ENCODE assay signal across 8 cellular contexts in genomic region chr6:13487122-13488014, GRCh38. TPM values are rescaled to one million over a fixed set of nuclear protein-coding genes. Genes with fewer than 3 reads are reported as not detected.
A peak's percentile ranks its signal among the peaks of the same experiment; 100 is the strongest.
DNase-seq lines count a peak whose midpoint lies in the region; ATAC-seq and TF ChIP-seq lines count a peak whose summit lies in the region.

TSS of gene GFOD1 (minus strand) at chr6:13487600. CDS start at chr6:13486890, 710 bp downstream.

- peaks cover 3% of the 10 kb centered on the region for H3K27me3 Mint-ChIP-seq in activated CD8-positive, alpha-beta T cell treated with anti-CD3 and anti-CD28 coated beads for 36 hours

- peak; percentile 34 for TF ChIP-seq CTCF in activated CD8-positive, alpha-beta T cell treated with anti-CD3 and anti-CD28 coated beads for 36 hours (IDR thresholded peaks at IDR 0.05)

- intact Hi-C loops in activated CD8-positive, alpha-beta T cell treated with anti-CD3 and anti-CD28 coated beads for 36 hours (cut with micrococcal nuclease) = loop anchor here (5.0 to 10.0 kb wide), 3 partner anchors 60 to 153 kb away; partner anchors contain the start of gene SIRT5

- H3K9me3 Mint-ChIP-seq in activated CD8-positive, alpha-beta T cell treated with anti-CD3 and anti-CD28 coated beads for 36 hours = no peaks in the 10 kb centered on the region

- CTCF ChIA-PET in activated CD8-positive, alpha-beta T cell treated with anti-CD3 and anti-CD28 coated beads for 36 hours (lab: Charles Lee) = interaction anchor here (0.6 to 3.5 kb wide), 9 partner anchors 14 to 159 kb away, joined by 3 to 16 read pairs (median 5); partner anchors contain the start of genes NOL7, SIRT5 and TBC1D7

- peak within 1 kb of the TSS; percentile 91 for H3K27ac Mint-ChIP-seq in activated CD8-positive, alpha-beta T cell treated with anti-CD3 and anti-CD28 coated beads for 36 hours

- H3K4me3 Mint-ChIP-seq in activated CD8-positive, alpha-beta T cell treated with anti-CD3 and anti-CD28 coated beads for 36 hours = peak within 1 kb of the TSS; percentile 85

- POLR2A ChIA-PET in activated CD8-positive, alpha-beta T cell treated with anti-CD3 and anti-CD28 coated beads for 36 hours (lab: Charles Lee) = interaction anchor here (1.0 to 4.8 kb wide), 6 partner anchors 19 to 159 kb away, joined by 3 to 29 read pairs (median 8); partner anchors contain the start of genes SIRT5 and TBC1D7

- DNase-seq in CD1c-positive myeloid dendritic cell (ENCODE audit: extremely low spot score) (peak; percentile 92), NCI-H748 treated with DMSO at 0.1 percent for 48 hours (lab: John Stamatoyannopoulos, UW) (peak; percentile 95), lung microvascular endothelial cell (ENCODE audit: low read depth in 2 of 2) (peak; percentile 85 to 92)
- DNase-seq in activated CD8-positive, alpha-beta T cell treated with anti-CD3 and anti-CD28 coated beads for 36 hours = peak; percentile 83
- peak; percentile 44 for DNase-seq in effector CD8-positive, alpha-beta T cell (lab: John Stamatoyannopoulos, UW)
- peak; percentile 47 for DNase-seq in stimulated activated CD8-positive, alpha-beta memory T cell treated with anti-CD3 and anti-CD28 coated beads, Interleukin-12 subunit alpha, Interleukin-12 subunit beta, amount 100 ng/mL, for 1 hour (ENCODE audit: low read depth)

- peaks cover 6% of the 10 kb centered on the region for H3K36me3 Mint-ChIP-seq in activated CD8-positive, alpha-beta T cell treated with anti-CD3 and anti-CD28 coated beads for 36 hours (ENCODE audit: low read depth)

- peaks cover 38% of the 10 kb centered on the region for H3K4me1 Mint-ChIP-seq in activated CD8-positive, alpha-beta T cell treated with anti-CD3 and anti-CD28 coated beads for 36 hours (ENCODE audit: low read depth)

- ATAC-seq in GM19372 (IDR thresholded peaks at IDR 0.05; ENCODE audit: low read depth, unreplicated experiment) (peak; percentile 75), HG03520 (IDR thresholded peaks at IDR 0.05; ENCODE audit: unreplicated experiment) (peak; percentile 74)
- ATAC-seq in activated CD8-positive, alpha-beta T cell treated with anti-CD3 and anti-CD28 coated beads for 36 hours = peak; percentile 79

RNA-seq across cellular contexts. Expression of gene GFOD1, which starts in this region (rescaled TPM):
- total RNA-seq in activated CD8-positive, alpha-beta T cell treated with anti-CD3 and anti-CD28 coated beads for 36 hours = 10 to 100 TPM; 12.3 to 12.9 TPM
- total RNA-seq in lung microvascular endothelial cell = 14.1 and 14.6 TPM in 2 replicates

Comparison
In these comparisons a context has a peak if more than half of its experiments do, and no peak if none do; other contexts are left out.
1. Peak in every context shown above with its lines: DNase-seq and ATAC-seq.
2. DNase-seq: peak in every context shown above with its lines; median percentile 95 in NCI-H748 treated with DMSO at 0.1 percent for 48 hours; 92 in CD1c-positive myeloid dendritic cell; 88 in lung microvascular endothelial cell; 83 in activated CD8-positive, alpha-beta T cell treated with anti-CD3 and anti-CD28 coated beads for 36 hours; 47 in stimulated activated CD8-positive, alpha-beta memory T cell treated with anti-CD3 and anti-CD28 coated beads, Interleukin-12 subunit alpha, Interleukin-12 subunit beta, amount 100 ng/mL, for 1 hour; 44 in effector CD8-positive, alpha-beta T cell.